In genomic region chr13:49760555-49760954, GRCh38 we compare ENCODE assay signal across 22 cellular contexts. TPM values are rescaled to one million over a fixed set of nuclear protein-coding genes. Genes with fewer than 3 reads are reported as not detected.
DNase-seq lines count a peak whose midpoint lies in the region; ATAC-seq, FAIRE-seq and TF ChIP-seq lines count a peak whose summit lies in the region.
"Had no signal": no experiment of that assay in that cellular context is flagged by ENCODE, and none has a peak within 500 bp of the region (broad histone marks: within the 10 kb centered on the region; RNA-seq: fewer than 3 reads in every experiment).

No MANE protein-coding gene starts in this region.

- POLR2A ChIA-PET in CD4-positive, alpha-beta T cell (lab: Charles Lee): interaction anchor here (1.5 kb wide), 1 partner anchor 11 kb away, joined by 3 read pairs; no protein-coding TSS in a partner anchor

- H3K27me3 Mint-ChIP-seq in CD4-positive, alpha-beta T cell: no peaks in the 10 kb centered on the region
- no peaks in the 10 kb centered on the region for H3K27me3 Mint-ChIP-seq in effector memory CD8-positive, alpha-beta T cell
- H3K27me3 Mint-ChIP-seq: CD4-positive, CD25-positive, alpha-beta regulatory T cell had no signal

- ATAC-seq in CD4-positive, alpha-beta T cell (ENCODE audit: poor library complexity): no peak
- ATAC-seq in HG02642 (IDR thresholded peaks at IDR 0.05; ENCODE audit: poor library complexity, unreplicated experiment) (peak; percentile 57), pancreas (no peak), body of pancreas (no peak), HG02678 (IDR thresholded peaks at IDR 0.05; ENCODE audit: unreplicated experiment) (no peak)
- no peak for ATAC-seq in effector memory CD8-positive, alpha-beta T cell (replicated peaks)
- ATAC-seq: HepG2, Right ventricle myocardium inferior had no signal

- no peak for FAIRE-seq in pancreas (lab: Jason Lieb, UNC)
- FAIRE-seq: G401.6, HepG2 had no signal

- no peaks in the 10 kb centered on the region for H3K4me1 ChIP-seq in pancreas
- H3K4me1 ChIP-seq in body of pancreas: no peaks in the 10 kb centered on the region

- H3K36me3 ChIP-seq in pancreas: no peaks in the 10 kb centered on the region
- H3K36me3 ChIP-seq in body of pancreas (replicated peaks in 1 of 2; ENCODE audit: insufficient read depth in 1 of 2, low read depth in 2 of 2): no peaks in the 10 kb centered on the region

- no peak for TF ChIP-seq POLR2A in body of pancreas (IDR thresholded peaks at IDR 0.05)

- peaks cover 33% of the 10 kb centered on the region for H3K36me3 Mint-ChIP-seq in CD4-positive, alpha-beta T cell (ENCODE audit: low read depth)
- H3K36me3 Mint-ChIP-seq in effector memory CD8-positive, alpha-beta T cell (ENCODE audit: insufficient read depth): peaks cover 10% of the 10 kb centered on the region

- H3K27ac ChIP-seq in CD4-positive, alpha-beta T cell (ENCODE audit: low read depth, low read length): no peak overlapping the region
- H3K27ac ChIP-seq in pancreas: no peak overlapping the region
- no peak overlapping the region for H3K27ac ChIP-seq in body of pancreas
- H3K27ac ChIP-seq: GM23248, PC-9, SK-N-MC had no signal

- peak overlapping the region; percentile 34 for H3K27ac Mint-ChIP-seq in CD4-positive, alpha-beta T cell
- H3K27ac Mint-ChIP-seq in effector memory CD8-positive, alpha-beta T cell: peak overlapping the region; percentile 83

- no peak overlapping the region for H3K4me3 ChIP-seq in pancreas
- no peak overlapping the region for H3K4me3 ChIP-seq in body of pancreas
- H3K4me3 ChIP-seq: GM23248, PC-9, SK-N-MC had no signal

- intact Hi-C loops in CD4-positive, alpha-beta T cell (cut with DNase I, micrococcal nuclease): no loop called here
- intact Hi-C loops in pancreas (cut with DNase I) (no loop called here), body of pancreas (cut with DNase I) (no loop called here)

- in situ Hi-C loops in GM13977 (cut with MboI; ENCODE audit: low pct_unique_long_range_greater_than_20kb, low sequenced_read_pairs, unreplicated experiment): no loop called here

- CTCF ChIA-PET in CD4-positive, alpha-beta T cell (lab: Charles Lee): no interaction called here

- TF ChIP-seq CTCF in CD4-positive, alpha-beta T cell (IDR thresholded peaks at IDR 0.05): no peak
- no peak for TF ChIP-seq CTCF in GM13977 (IDR thresholded peaks at IDR 0.05; ENCODE audit: extremely low read depth, insufficient read depth, missing control alignments)
- TF ChIP-seq CTCF in pancreas (IDR thresholded peaks at IDR 0.05): no peak
- no peak for TF ChIP-seq CTCF in body of pancreas (IDR thresholded peaks at IDR 0.05)

- no peaks in the 10 kb centered on the region for H3K9me3 Mint-ChIP-seq in CD4-positive, alpha-beta T cell
- no peaks in the 10 kb centered on the region for H3K9me3 Mint-ChIP-seq in effector memory CD8-positive, alpha-beta T cell

- no peak overlapping the region for H3K4me3 Mint-ChIP-seq in CD4-positive, alpha-beta T cell
- H3K4me3 Mint-ChIP-seq in effector memory CD8-positive, alpha-beta T cell: peak overlapping the region; percentile 33 to 51

- 95% methylated on average over 5 of the region's 5 CpGs for WGBS in pancreas, 2 donors
- WGBS in body of pancreas, 2 donors: 94% methylated on average over 5 of the region's 5 CpGs

- peaks cover 56% of the 10 kb centered on the region for H3K4me1 Mint-ChIP-seq in CD4-positive, alpha-beta T cell (ENCODE audit: low read depth)
- peaks cover 23 to 54% of the 10 kb centered on the region in 2 donors for H3K4me1 Mint-ChIP-seq in effector memory CD8-positive, alpha-beta T cell (ENCODE audit: low read depth in 2 of 2)

- H3K9me3 ChIP-seq in CD4-positive, alpha-beta T cell (ENCODE audit: control insufficient read depth, low read length): no peaks in the 10 kb centered on the region
- H3K9me3 ChIP-seq in pancreas: no peaks in the 10 kb centered on the region
- H3K9me3 ChIP-seq in body of pancreas: no peaks in the 10 kb centered on the region

- H3K27me3 ChIP-seq in CD4-positive, alpha-beta T cell (ENCODE audit: control insufficient read depth, insufficient read depth, low read length): no peaks in the 10 kb centered on the region
- H3K27me3 ChIP-seq in pancreas (no peaks in the 10 kb centered on the region), body of pancreas (no peaks in the 10 kb centered on the region)

- no peak for DNase-seq in CD4-positive, alpha-beta T cell
- DNase-seq in GM13977 (ENCODE audit: low spot score) (peak; percentile 18), RKO (ENCODE audit: low spot score) (no peak), pancreas (no peak), body of pancreas (no peak)
- no peak for DNase-seq in effector memory CD8-positive, alpha-beta T cell
- DNase-seq: AML-193; Calu3; CD4-positive, CD25-positive, alpha-beta regulatory T cell; DMS79 treated with DMSO at 0.1 percent for 48 hours; GM23248; MM.1S; NCI-H1105; NCI-H1694 treated with DMSO at 0.1 percent for 48 hours; NCI-H446; PC-9 had no signal

RNA-seq across cellular contexts. Expression of gene KPNA3, which starts 31.9 kb away (rescaled TPM):
- total RNA-seq in CD4-positive, alpha-beta T cell: 10 to 100 TPM; 15.7 to 17.3 TPM
- total RNA-seq in pancreas (10 to 100 TPM in 3 of 6 donors, 1 to 10 TPM in 3; 6.5 to 16.0 (median 9.2) TPM), body of pancreas (10 to 100 TPM in 1 of 2 donors, 1 to 10 TPM in 1; 6.3 to 10.9 TPM)
- 1 to 10 TPM; 5.3 to 9.0 TPM for polyA plus RNA-seq in pancreas
